Comparison of ENCODE assay signal across 10 cellular contexts in genomic region chr1:183652547-183653467, GRCh38. TPM values are rescaled to one million over a fixed set of nuclear protein-coding genes. Genes with fewer than 3 reads are reported as not detected.
DNase-seq lines count a peak whose midpoint lies in the region; ATAC-seq lines count a peak whose summit lies in the region.
"Had no signal": no experiment of that assay in that cellular context is flagged by ENCODE, and none has a peak within 500 bp of the region (broad histone marks: within the 10 kb centered on the region; RNA-seq: fewer than 3 reads in every experiment).

Gene APOBEC4 (minus strand): TSS chr1:183653316. CDS start chr1:183648781, 4,535 bp downstream.

- ATAC-seq in GM21381 (IDR thresholded peaks at IDR 0.05; ENCODE audit: unreplicated experiment) (peak; percentile 26), esophagus mucosa (peak; percentile 39), GM21528 (IDR thresholded peaks at IDR 0.05; ENCODE audit: low FRiP score, unreplicated experiment) (no peak), HG03571 (IDR thresholded peaks at IDR 0.05; ENCODE audit: unreplicated experiment) (no peak)

- H3K4me1 Mint-ChIP-seq in immature natural killer cell = peaks cover 0 to 4% of the 10 kb centered on the region in 2 donors

- no peaks in the 10 kb centered on the region for H3K9me3 Mint-ChIP-seq in immature natural killer cell

- no peak within 1 kb of the TSS for H3K4me3 Mint-ChIP-seq in immature natural killer cell

- H3K27ac Mint-ChIP-seq in immature natural killer cell = peak within 1 kb of the TSS in 1 of 6 donors; percentile 18

- peaks cover 0 to 7% (median 5%) of the 10 kb centered on the region in 3 donors for H3K27me3 Mint-ChIP-seq in immature natural killer cell (ENCODE audit: low read depth in 3 of 3)

- H3K36me3 Mint-ChIP-seq in immature natural killer cell = no peaks in the 10 kb centered on the region

- DNase-seq in AML-193 (lab: John Stamatoyannopoulos, UW) (peak; percentile 46 to 52), NCI-H748 treated with DMSO at 0.1 percent for 48 hours (lab: John Stamatoyannopoulos, UW) (peak; percentile 2), 8988T (no peak), immature natural killer cell (no peak)
- DNase-seq: activated CD8-positive, alpha-beta memory T cell treated with anti-CD3 and anti-CD28 coated beads, Interleukin-2, amount 50 U/mL, for 4 hours had no signal

RNA-seq across cellular contexts. Expression of gene APOBEC4, which starts in this region (rescaled TPM):
- total RNA-seq in esophagus mucosa = not detected
- not detected for polyA plus RNA-seq in immature natural killer cell
- total RNA-seq: Daoy had no signal

Comparison
In these comparisons a context has a peak if more than half of its experiments do, and no peak if none do; other contexts are left out.
1. Peak in ATAC-seq in esophagus mucosa; RNA of the gene not detected or under 1 TPM.
2. DNase-seq: peak in AML-193 (2 of 2) and NCI-H748 treated with DMSO at 0.1 percent for 48 hours (single experiment); none in 8988T (single experiment) and immature natural killer cell (0 of 3).